Comparison of ENCODE assay signal across 16 cellular contexts in genomic region chr1:106975944-106976343, GRCh38.
DNase-seq lines count a peak whose midpoint lies in the region; ATAC-seq and TF ChIP-seq lines count a peak whose summit lies in the region.
"Had no signal": no experiment of that assay in that cellular context is flagged by ENCODE, and none has a peak within 500 bp of the region (broad histone marks: within the 10 kb centered on the region; RNA-seq: fewer than 3 reads in every experiment).

No MANE protein-coding gene starts in this region.

- no peaks in the 10 kb centered on the region for H3K9me2 ChIP-seq in hepatocyte (replicated peaks; ENCODE audit: insufficient read depth)

- peak; percentile 8 for DNase-seq in BE2C
- DNase-seq in Panc1 (ENCODE audit: low read depth, low spot score) = no peak
- DNase-seq in hepatocyte (ENCODE audit: low spot score) = no peak
- DNase-seq in AG08396 (ENCODE audit: low spot score) = no peak
- DNase-seq in NCI-H187 (lab: John Stamatoyannopoulos, UW) = no peak
- no peak for DNase-seq in psoas muscle
- DNase-seq: activated CD8-positive, alpha-beta memory T cell treated with anti-CD3 and anti-CD28 coated beads, Interleukin-2, amount 50 U/mL, for 48 hours; DMS79 treated with DMSO at 0.1 percent for 48 hours; H7; head of caudate nucleus; left ventricle myocardium superior had no signal

- WGBS in hepatocyte (ENCODE audit: low lambda C conversion rate, missing lambda C conversion rate) = 90% methylated on average over 2 of the region's 2 CpGs
- 73 to 75% (median 74%) methylated on average over 2 of the region's 2 CpGs for WGBS in psoas muscle, 3 donors

- H2AFZ ChIP-seq in hepatocyte = no peak overlapping the region

- CTCF ChIA-PET in HEK293 (lab: Yijun Ruan, JAX) (no interaction called here), Panc1 (lab: Charles Lee) (no interaction called here)

- intact Hi-C loops in Panc1 (cut with micrococcal nuclease; ENCODE audit: unreplicated experiment) = no loop called here
- intact Hi-C loops in psoas muscle (cut with DNase I) = no loop called here

- no peak overlapping the region for H3K4me3 ChIP-seq in BE2C (ENCODE audit: low read depth, low read length)
- no peak overlapping the region for H3K4me3 ChIP-seq in HEK293 (ENCODE audit: low read depth, low read length)
- H3K4me3 ChIP-seq in Panc1 (ENCODE audit: low read depth in 2 of 2, low read length in 2 of 2) = no peak overlapping the region
- H3K4me3 ChIP-seq in hepatocyte = no peak overlapping the region
- H3K4me3 ChIP-seq in psoas muscle = no peak overlapping the region
- H3K4me3 ChIP-seq: thoracic aorta had no signal

- H3K36me3 ChIP-seq in BE2C = no peaks in the 10 kb centered on the region
- no peaks in the 10 kb centered on the region for H3K36me3 ChIP-seq in HEK293 (ENCODE audit: control insufficient read depth in 2 of 2, insufficient read depth in 1 of 2, low read length in 2 of 2)
- no peaks in the 10 kb centered on the region for H3K36me3 ChIP-seq in Panc1 (ENCODE audit: control insufficient read depth, insufficient read depth, low read length)
- no peaks in the 10 kb centered on the region for H3K36me3 ChIP-seq in hepatocyte (replicated peaks; ENCODE audit: insufficient read depth, low read depth)
- no peaks in the 10 kb centered on the region for H3K36me3 ChIP-seq in psoas muscle (ENCODE audit: insufficient read depth in 1 of 2, low read depth in 1 of 2)
- H3K36me3 ChIP-seq: thoracic aorta had no signal

- in situ Hi-C loops in Panc1 (cut with HindIII; ENCODE audit: low pct_unique_long_range_greater_than_20kb, low sequenced_read_pairs) = no loop called here

- H3K27ac ChIP-seq in HEK293 (ENCODE audit: extremely low read depth, low read depth, low read length) (no peak overlapping the region), Panc1 (ENCODE audit: low read length) (no peak overlapping the region), hepatocyte (no peak overlapping the region), psoas muscle (no peak overlapping the region)
- H3K27ac ChIP-seq: thoracic aorta had no signal

- H3K4me1 ChIP-seq in BE2C (peaks cover 10% of the 10 kb centered on the region), HEK293 (ENCODE audit: control insufficient read depth, insufficient read depth, low read length) (no peaks in the 10 kb centered on the region), Panc1 (ENCODE audit: control insufficient read depth, insufficient read depth, low read length) (no peaks in the 10 kb centered on the region), hepatocyte (ENCODE audit: insufficient read depth) (no peaks in the 10 kb centered on the region), psoas muscle (no peaks in the 10 kb centered on the region)

- POLR2A ChIA-PET in HEK293 (lab: Yijun Ruan, JAX) = no interaction called here
- POLR2A ChIA-PET in Panc1 (lab: Charles Lee) = no interaction called here

- ATAC-seq in Panc1 (no peak), psoas muscle (no peak), HG02763 (IDR thresholded peaks at IDR 0.05; ENCODE audit: unreplicated experiment) (no peak)
- ATAC-seq: activated CD4-positive, CD25-positive, alpha-beta regulatory T cell treated with anti-CD3 and anti-CD28 coated beads, Interleukin-2, amount 50 U/mL, for 24 hours; activated naive CD4-positive, alpha-beta T cell treated with anti-CD3 and anti-CD28 coated beads, Interleukin-2, amount 50 U/mL, for 72 hours; left ventricle myocardium superior had no signal

- H4K20me1 ChIP-seq in hepatocyte (ENCODE audit: insufficient read depth, poor library complexity, severe bottlenecking) = no peaks in the 10 kb centered on the region

- no peaks in the 10 kb centered on the region for H3K79me2 ChIP-seq in hepatocyte

- TF ChIP-seq CTCF in BE2C (IDR thresholded peaks at IDR 0.05; ENCODE audit: low read depth, low read length) (peak; percentile 51), HEK293 (tag by site-specific recombination; IDR thresholded peaks at IDR 0.05) (no peak), Panc1 (IDR thresholded peaks at IDR 0.05) (peak; percentile 15; the same call in 1 of the 2 replicates), hepatocyte (IDR thresholded peaks at IDR 0.05; ENCODE audit: poor library complexity) (peak; percentile 3), psoas muscle (IDR thresholded peaks at IDR 0.05) (no peak)

- no peak overlapping the region for H3K4me2 ChIP-seq in hepatocyte

- H3K27me3 ChIP-seq in BE2C = no peaks in the 10 kb centered on the region
- H3K27me3 ChIP-seq in Panc1 (ENCODE audit: control insufficient read depth, insufficient read depth, low read length) = no peaks in the 10 kb centered on the region
- no peaks in the 10 kb centered on the region for H3K27me3 ChIP-seq in hepatocyte
- H3K27me3 ChIP-seq in psoas muscle (ENCODE audit: insufficient read depth in 3 of 3, low read length in 2 of 3) = no peaks in the 10 kb centered on the region

- no peaks in the 10 kb centered on the region; the same call in 1 of the 2 replicates for H3K9me3 ChIP-seq in BE2C
- no peaks in the 10 kb centered on the region for H3K9me3 ChIP-seq in HEK293 (ENCODE audit: control insufficient read depth, insufficient read depth, low read depth, low read length)
- H3K9me3 ChIP-seq in Panc1 (ENCODE audit: control insufficient read depth, insufficient read depth, low read depth, low read length) = no peaks in the 10 kb centered on the region
- H3K9me3 ChIP-seq in hepatocyte (ENCODE audit: low read depth) = no peaks in the 10 kb centered on the region
- no peaks in the 10 kb centered on the region for H3K9me3 ChIP-seq in psoas muscle
- H3K9me3 ChIP-seq: thoracic aorta had no signal

- no TSS peak for BruUV-seq in Panc1 (replicated peaks; lab: Mats Ljungman, UMichigan)

TF ChIP-seq in HEK293, 187 proteins besides CTCF, POLR2A, EP300 and RAD21:
- TF ChIP-seq ZNF449 (tag by site-specific recombination; IDR thresholded peaks at IDR 0.05) (no peak), TRIM28 (IDR thresholded peaks at IDR 0.05; ENCODE audit: borderline replicate concordance, low read length) (peak; percentile 64; the same call in 1 of the 2 replicates), SETDB1 (IDR thresholded peaks at IDR 0.05; ENCODE audit: insufficient read length, low read length) (peak; percentile 91), ZNF121 (tag by site-specific recombination; IDR thresholded peaks at IDR 0.05) (no peak), ZNF501 (tag by site-specific recombination; IDR thresholded peaks at IDR 0.05) (no peak), ZNF580 (tag by site-specific recombination; IDR thresholded peaks at IDR 0.05) (no peak), ZNF37A (tag by site-specific recombination; IDR thresholded peaks at IDR 0.05) (no peak), ZNF654 (tag by site-specific recombination; IDR thresholded peaks at IDR 0.05; ENCODE audit: low read depth) (peak; percentile 7; the same call in 1 of the 2 replicates), ZNF560 (tag by site-specific recombination; IDR thresholded peaks at IDR 0.05; ENCODE audit: borderline replicate concordance) (no peak)

Comparison
In these comparisons a context has a peak if more than half of its experiments do, and no peak if none do; other contexts are left out.
1. CTCF ChIP-seq: peak in BE2C (single experiment), Panc1 (single experiment) and hepatocyte (single experiment); none in HEK293 (single experiment) and psoas muscle (single experiment).